Comparison of ENCODE assay signal across 13 cellular contexts in genomic region chr2:10834300-10834699, GRCh38. TPM values are rescaled to one million over a fixed set of nuclear protein-coding genes. Genes with fewer than 3 reads are reported as not detected.
DNase-seq lines count a peak whose midpoint lies in the region; ATAC-seq and TF ChIP-seq lines count a peak whose summit lies in the region.
"Had no signal": no experiment of that assay in that cellular context is flagged by ENCODE, and none has a peak within 500 bp of the region (broad histone marks: within the 10 kb centered on the region; RNA-seq: fewer than 3 reads in every experiment).

No MANE protein-coding gene starts in this region.

- no peak overlapping the region for H2BK5ac ChIP-seq in mesenchymal stem cell (ENCODE audit: low read depth, low read length, poor library complexity, severe bottlenecking)

- H2BK15ac ChIP-seq in mesenchymal stem cell (ENCODE audit: low read depth, poor library complexity, severe bottlenecking), result no peak overlapping the region

- H2AFZ ChIP-seq in mesenchymal stem cell (ENCODE audit: low read depth, low read length) (no peak overlapping the region), MM.1S (ENCODE audit: low read length) (no peak overlapping the region)

- no peak overlapping the region for H3K23ac ChIP-seq in mesenchymal stem cell (ENCODE audit: low read length in 2 of 2)

- H3K27me3 Mint-ChIP-seq in T-helper 17 cell (peaks cover 53% of the 10 kb centered on the region), glutamatergic neuron (ENCODE audit: unreplicated experiment) (peaks cover 3% of the 10 kb centered on the region)

- no peak overlapping the region for H2AK5ac ChIP-seq in mesenchymal stem cell (ENCODE audit: low read length, severe bottlenecking)

- WGBS in mesenchymal stem cell, result 50% methylated on average over 3 of the region's 4 CpGs

- no peaks in the 10 kb centered on the region for H3K79me2 ChIP-seq in MM.1S (ENCODE audit: low read length)

- no peak for TF ChIP-seq CTCF in MM.1S (IDR thresholded peaks at IDR 0.05; ENCODE audit: low read length)
- no peak for TF ChIP-seq CTCF in glutamatergic neuron (IDR thresholded peaks at IDR 0.05; ENCODE audit: partially characterized antibody, unreplicated experiment)

- H4K91ac ChIP-seq in mesenchymal stem cell (ENCODE audit: low read length), result peak overlapping the region; percentile 59

- H3K4me1 ChIP-seq in mesenchymal stem cell (ENCODE audit: control insufficient read depth, insufficient read depth, low read depth, low read length), result peaks cover 12% of the 10 kb centered on the region
- H3K4me1 ChIP-seq in MM.1S (ENCODE audit: low read length), result 0 out of 2 replicates have a peak, but pooled peaks cover 3% of the 10 kb centered on the region

- no peaks in the 10 kb centered on the region for H3K79me1 ChIP-seq in mesenchymal stem cell (replicated peaks; ENCODE audit: low read length, poor library complexity, severe bottlenecking)

- no peak overlapping the region for H3K4me2 ChIP-seq in mesenchymal stem cell (ENCODE audit: low read length, poor library complexity, severe bottlenecking)
- H3K4me2 ChIP-seq in MM.1S (ENCODE audit: low read depth, low read length), result no peak overlapping the region

- H2BK12ac ChIP-seq in mesenchymal stem cell (ENCODE audit: low read length in 2 of 2), result peak overlapping the region in 1 of 2 experiments; percentile 58

- no peaks in the 10 kb centered on the region for H3K9me2 ChIP-seq in MM.1S (replicated peaks; ENCODE audit: insufficient read depth, low read length)

- H4K8ac ChIP-seq in mesenchymal stem cell (ENCODE audit: low read length), result no peak overlapping the region

- H3K27ac ChIP-seq in mesenchymal stem cell (ENCODE audit: low read length, poor library complexity, severe bottlenecking), result no peak overlapping the region
- no peak overlapping the region for H3K27ac ChIP-seq in MM.1S (ENCODE audit: low read length)

- no peaks in the 10 kb centered on the region for H3F3A ChIP-seq in MM.1S (ENCODE audit: insufficient read depth, low read length)

- H3K4me3 Mint-ChIP-seq in T-helper 17 cell, result no peak overlapping the region
- no peak overlapping the region for H3K4me3 Mint-ChIP-seq in glutamatergic neuron (ENCODE audit: unreplicated experiment)
- H3K4me3 Mint-ChIP-seq: CD8-positive, alpha-beta T cell had no signal

- H3K36me3 Mint-ChIP-seq in T-helper 17 cell (ENCODE audit: low read depth) (no peaks in the 10 kb centered on the region), glutamatergic neuron (ENCODE audit: unreplicated experiment) (no peaks in the 10 kb centered on the region)
- H3K36me3 Mint-ChIP-seq: CD8-positive, alpha-beta T cell had no signal

- H3K9me3 ChIP-seq in T-helper 17 cell (ENCODE audit: control insufficient read depth, low read length, poor library complexity, severe bottlenecking) (no peaks in the 10 kb centered on the region), mesenchymal stem cell (ENCODE audit: control insufficient read depth, low read length) (no peaks in the 10 kb centered on the region), MM.1S (replicated peaks; ENCODE audit: insufficient read depth, low read length) (no peaks in the 10 kb centered on the region)

- DNase-seq in Daoy (ENCODE audit: low read depth) (peak; percentile 22), HT1080 (ENCODE audit: low read depth) (peak; percentile 38), T-helper 17 cell (no peak), mesenchymal stem cell (no peak), cerebellar nuclear complex (lab: John Stamatoyannopoulos, UW) (no peak), MM.1S (no peak), glutamatergic neuron (no peak)
- DNase-seq: ACHN; CD8-positive, alpha-beta T cell; NCI-H1048; NCI-H1694; NCI-H526; NK-92 treated with Interleukin-12 subunit alpha and Interleukin-12 subunit beta, amount 100 ng/mL, for 24 hours had no signal

- ATAC-seq in T-helper 17 cell, result no peak
- ATAC-seq: CD8-positive, alpha-beta T cell had no signal

- H3K36me3 ChIP-seq in mesenchymal stem cell (ENCODE audit: control insufficient read depth in 1 of 2, insufficient read depth in 2 of 2, low read depth in 1 of 2, low read length in 2 of 2) (no peaks in the 10 kb centered on the region), MM.1S (replicated peaks; ENCODE audit: insufficient read depth, low read length) (no peaks in the 10 kb centered on the region)

- H3K4me1 Mint-ChIP-seq in T-helper 17 cell (peaks cover 11% of the 10 kb centered on the region), glutamatergic neuron (ENCODE audit: low read depth, unreplicated experiment) (peaks cover 6% of the 10 kb centered on the region)

- H3K9ac ChIP-seq in mesenchymal stem cell (ENCODE audit: low read length) (no peak overlapping the region), MM.1S (ENCODE audit: low read length) (no peak overlapping the region)

- H3K9me3 Mint-ChIP-seq in glutamatergic neuron (ENCODE audit: unreplicated experiment), result peaks cover 2% of the 10 kb centered on the region
- H3K9me3 Mint-ChIP-seq: CD8-positive, alpha-beta T cell had no signal

- no peaks in the 10 kb centered on the region for H4K20me1 ChIP-seq in MM.1S (ENCODE audit: insufficient read depth, low read length)

- H3K27me3 ChIP-seq in mesenchymal stem cell (ENCODE audit: control insufficient read depth in 1 of 2, insufficient read depth in 1 of 2, low read length in 2 of 2), result peaks cover 45 to 74% of the 10 kb centered on the region in 2 experiments
- peaks cover 47% of the 10 kb centered on the region for H3K27me3 ChIP-seq in MM.1S (replicated peaks; ENCODE audit: insufficient read depth, low read length)

- peak overlapping the region in 1 of 2 experiments; percentile 69 for H3K14ac ChIP-seq in mesenchymal stem cell (ENCODE audit: low read length in 2 of 2)

- H3K18ac ChIP-seq in mesenchymal stem cell (ENCODE audit: low read depth in 1 of 2, low read length in 2 of 2), result no peak overlapping the region

- H3K4me3 ChIP-seq in mesenchymal stem cell (ENCODE audit: insufficient read depth in 1 of 2, low read depth in 1 of 2, low read length in 2 of 2) (no peak overlapping the region), MM.1S (ENCODE audit: low read length) (no peak overlapping the region)

- no peak overlapping the region for H3K4ac ChIP-seq in mesenchymal stem cell (ENCODE audit: low read depth in 1 of 2, low read length in 2 of 2)

- peak overlapping the region; percentile 39 for H3K27ac Mint-ChIP-seq in T-helper 17 cell
- H3K27ac Mint-ChIP-seq in glutamatergic neuron (ENCODE audit: unreplicated experiment), result no peak overlapping the region
- H3K27ac Mint-ChIP-seq: CD8-positive, alpha-beta T cell had no signal

- no peak overlapping the region for H2BK120ac ChIP-seq in mesenchymal stem cell (ENCODE audit: low read depth, low read length)

RNA-seq across cellular contexts. Expression of gene PDIA6, which starts 21.7 kb away (rescaled TPM):
- 381 and 427 TPM in 2 replicates for total RNA-seq in Daoy (2014; rRNA removed; shearing (Covaris generic))
- total RNA-seq in HT1080 (2014; rRNA removed; shearing (Covaris generic)), result 262 and 287 TPM in 2 replicates
- 364 and 382 TPM in 2 replicates for polyA plus RNA-seq in HT1080 (2015; cell fraction: cytosol; rRNA removed)
- 403 and 466 TPM in 2 replicates for polyA plus RNA-seq in HT1080 (2015; cell fraction: nucleus; rRNA removed)
- total RNA-seq in T-helper 17 cell (10 to 100 TPM; 53.3 to 57.4 TPM), glutamatergic neuron (ENCODE audit: unreplicated experiment) (85.8 TPM)
- 406 TPM for polyA plus RNA-seq in mesenchymal stem cell (2013, experiment 1 of 2)
- 415 TPM for polyA plus RNA-seq in mesenchymal stem cell (2013, experiment 2 of 2)

Comparison
In these comparisons a context has a peak if more than half of its experiments do, and no peak if none do; other contexts are left out.
1. DNase-seq: peak in Daoy (single experiment) and HT1080 (single experiment); none in T-helper 17 cell (0 of 3), mesenchymal stem cell (single experiment), cerebellar nuclear complex (0 of 2), MM.1S (single experiment) and glutamatergic neuron (single experiment).